In the genomic region with DNA sequence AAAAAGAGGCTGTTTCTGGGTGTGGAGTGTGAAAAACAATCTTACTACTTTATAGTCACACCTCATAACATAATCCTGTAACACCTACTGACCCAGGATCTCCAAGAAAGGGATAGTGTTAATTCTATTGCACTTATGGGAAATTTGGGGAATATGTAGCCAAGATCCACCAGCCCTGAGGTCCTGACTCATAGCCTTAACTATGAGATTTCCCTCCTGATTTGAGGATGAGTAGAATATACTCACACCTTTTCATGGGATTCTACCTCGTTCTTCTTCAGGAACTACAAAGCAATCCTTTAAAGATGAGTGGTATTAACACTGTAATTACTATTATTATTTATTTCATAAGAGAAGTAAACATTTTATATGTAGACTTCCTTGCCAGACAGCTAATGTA, we compare ENCODE assay signal across 26 cellular contexts.
"Had no signal": no experiment of that assay in that cellular context is flagged by ENCODE, and none has a peak within 500 bp of the region (broad histone marks: within the 10 kb centered on the region; RNA-seq: fewer than 3 reads in every experiment).

No MANE protein-coding gene starts in this region.

- H3K27me3 Mint-ChIP-seq: activated CD8-positive, alpha-beta memory T cell treated with anti-CD3 and anti-CD28 coated beads, Interleukin-2, amount 10 ng/mL, durations not matched to agents 7 days and 5 days; central memory CD8-positive, alpha-beta T cell had no signal

- H3K4me1 Mint-ChIP-seq: activated B cell treated with CpG ODN at 0.5 μM for 24 hours; activated CD4-positive, alpha-beta T cell treated with anti-CD3 and anti-CD28 coated beads, Interleukin-2, amount 10 ng/mL, durations not matched to agents 24 days and 14 days; activated CD8-positive, alpha-beta memory T cell treated with anti-CD3 and anti-CD28 coated beads, Interleukin-2, amount 10 ng/mL, durations not matched to agents 7 days and 5 days; activated naive CD4-positive, alpha-beta T cell treated with anti-CD3 and anti-CD28 coated beads, Interleukin-2, amount 50 U/mL, for 24 hours; central memory CD8-positive, alpha-beta T cell had no signal

- H3K27ac Mint-ChIP-seq: activated B cell treated with CpG ODN at 0.5 μM for 24 hours; activated CD4-positive, alpha-beta T cell treated with anti-CD3 and anti-CD28 coated beads, Interleukin-2, amount 10 ng/mL, durations not matched to agents 24 days and 14 days; activated CD8-positive, alpha-beta memory T cell treated with anti-CD3 and anti-CD28 coated beads, Interleukin-2, amount 10 ng/mL, durations not matched to agents 7 days and 5 days; activated naive CD4-positive, alpha-beta T cell treated with anti-CD3 and anti-CD28 coated beads, Interleukin-2, amount 50 U/mL, for 24 hours; activated T-cell treated with anti-CD3 and anti-CD28 coated beads, Interleukin-2, amount 50 U/mL, for 24 hours; activated T-helper 1 cell treated with anti-CD3 and anti-CD28 coated beads, Interleukin-12 subunit alpha, Interleukin-12 subunit beta, Interleukin-2, Interleukin-4 antibody, amounts not matched to agents 30 ng/mL and 10 ng/mL and 1 ng/mL, durations not matched to agents 14 hours and 24 hours and 36 hours; T-cell had no signal

- H3K36me3 Mint-ChIP-seq: activated CD8-positive, alpha-beta memory T cell treated with anti-CD3 and anti-CD28 coated beads, Interleukin-2, amount 10 ng/mL, durations not matched to agents 7 days and 5 days; activated naive CD4-positive, alpha-beta T cell treated with anti-CD3 and anti-CD28 coated beads, Interleukin-2, amount 50 U/mL, for 24 hours; T-cell had no signal

- H3K4me3 Mint-ChIP-seq: activated B cell treated with CpG ODN at 0.5 μM for 24 hours; activated CD4-positive, alpha-beta T cell treated with anti-CD3 and anti-CD28 coated beads, Interleukin-2, amount 10 ng/mL, durations not matched to agents 24 days and 14 days; activated CD8-positive, alpha-beta memory T cell treated with anti-CD3 and anti-CD28 coated beads, Interleukin-2, amount 10 ng/mL, durations not matched to agents 7 days and 5 days; activated naive CD4-positive, alpha-beta T cell treated with anti-CD3 and anti-CD28 coated beads, Interleukin-2, amount 50 U/mL, for 24 hours; activated T-cell treated with anti-CD3 and anti-CD28 coated beads, Interleukin-2, amount 50 U/mL, for 24 hours; activated T-helper 1 cell treated with anti-CD3 and anti-CD28 coated beads, Interleukin-12 subunit alpha, Interleukin-12 subunit beta, Interleukin-2, Interleukin-4 antibody, amounts not matched to agents 30 ng/mL and 10 ng/mL and 1 ng/mL, durations not matched to agents 14 hours and 24 hours and 36 hours; central memory CD8-positive, alpha-beta T cell; T-cell had no signal

- H3K9me3 Mint-ChIP-seq: activated B cell treated with CpG ODN at 0.5 μM for 24 hours; activated CD4-positive, alpha-beta T cell treated with anti-CD3 and anti-CD28 coated beads, Interleukin-2, amount 10 ng/mL, durations not matched to agents 24 days and 14 days; activated naive CD4-positive, alpha-beta T cell treated with anti-CD3 and anti-CD28 coated beads, Interleukin-2, amount 50 U/mL, for 24 hours; activated T-cell treated with anti-CD3 and anti-CD28 coated beads, Interleukin-2, amount 50 U/mL, for 24 hours; activated T-helper 1 cell treated with anti-CD3 and anti-CD28 coated beads, Interleukin-12 subunit alpha, Interleukin-12 subunit beta, Interleukin-2, Interleukin-4 antibody, amounts not matched to agents 30 ng/mL and 10 ng/mL and 1 ng/mL, durations not matched to agents 14 hours and 24 hours and 36 hours; central memory CD8-positive, alpha-beta T cell; T-cell had no signal

- ATAC-seq: activated CD8-positive, alpha-beta memory T cell treated with anti-CD3 and anti-CD28 coated beads, Interleukin-2, amount 10 ng/mL, durations not matched to agents 7 days and 5 days; T-cell had no signal

- DNase-seq: activated B cell treated with CpG ODN at 0.5 μM for 24 hours; activated CD4-positive, alpha-beta T cell treated with anti-CD3 and anti-CD28 coated beads for 1 hour; activated CD4-positive, alpha-beta T cell treated with anti-CD3 and anti-CD28 coated beads, Interleukin-2, amount 10 ng/mL, durations not matched to agents 24 days and 14 days; activated CD4-positive, alpha-beta T cell treated with anti-CD3 and anti-CD28 coated beads, Interleukin-2, amount 50 U/mL, for 48 hours; activated CD8-positive, alpha-beta memory T cell treated with anti-CD3 and anti-CD28 coated beads, Interleukin-2, amount 10 ng/mL, durations not matched to agents 7 days and 5 days; activated effector memory CD4-positive, alpha-beta T cell treated with Interleukin-2 at 50 U/mL for 16 hours; activated naive CD4-positive, alpha-beta T cell; activated T-cell treated with anti-CD3 and anti-CD28 coated beads, Interleukin-2, amount 50 U/mL, for 24 hours; aorta; MM.1S; NCI-H146; NCI-H187 treated with DMSO at 0.1 percent for 48 hours; NCI-H2081 treated with DMSO at 0.1 percent for 48 hours; NCI-H2171; NCI-H2227 treated with DMSO at 0.1 percent for 48 hours; NCI-H510A treated with DMSO at 0.1 percent for 48 hours; NCI-H69; NK-92 treated with Interleukin-12 subunit alpha and Interleukin-12 subunit beta, amount 100 ng/mL, for 24 hours; OCI-M1; SHP77 treated with DMSO at 0.1 percent for 48 hours; T-cell; T-helper 2 cell; T1000 had no signal
